8 cellular contexts compared by ENCODE assay signal in the genomic region with DNA sequence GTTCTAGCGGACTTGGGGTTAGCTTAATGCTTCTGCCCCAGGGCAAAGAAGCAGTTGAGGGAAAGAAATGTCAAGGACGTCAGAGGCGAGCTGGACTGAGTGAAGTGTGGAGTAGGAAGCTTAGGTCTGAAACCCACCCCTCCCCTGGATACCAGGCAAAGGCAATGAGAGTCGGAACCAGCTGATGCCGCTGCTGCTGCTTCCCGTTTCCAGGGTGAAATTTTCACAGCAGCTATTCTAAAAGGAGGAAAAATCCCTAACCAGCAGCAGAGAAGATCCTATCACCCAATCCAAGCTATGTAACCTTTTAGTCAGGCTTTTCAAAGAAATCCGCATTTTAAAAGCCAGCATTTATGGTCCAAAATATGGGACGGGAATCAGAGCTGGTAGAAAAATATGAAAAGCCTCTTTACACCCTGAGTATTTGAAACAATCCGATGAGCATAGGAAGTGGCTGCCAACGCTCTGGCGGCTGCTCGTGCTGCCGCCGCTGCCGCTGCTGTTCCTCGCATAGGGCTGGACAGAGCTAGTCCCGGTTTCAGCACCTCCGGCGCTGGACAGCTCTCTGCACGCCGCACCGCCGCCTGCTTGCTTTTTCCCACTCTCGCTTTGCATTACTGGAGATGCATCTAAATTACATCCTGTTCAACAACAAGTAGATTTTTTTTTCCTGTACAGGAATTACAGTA.
DNase-seq lines count a peak whose midpoint lies in the region; ATAC-seq and TF ChIP-seq lines count a peak whose summit lies in the region.

No MANE protein-coding gene starts in this region.

- CTCF ChIA-PET in HEK293 (lab: Yijun Ruan, JAX), result no interaction called here

- no peak overlapping the region for H3K9ac ChIP-seq in endocrine pancreas (ENCODE audit: control insufficient read depth, insufficient read depth, low read length)

- H3K4me3 ChIP-seq in HEK293 (ENCODE audit: low read depth, low read length) (no peak overlapping the region), MG63 (no peak overlapping the region), endocrine pancreas (ENCODE audit: control insufficient read depth, insufficient read depth, low read length) (peak overlapping the region; percentile 61)

- DNase-seq in MG63 (peak; percentile 73), UCSD-AML1 (lab: John Stamatoyannopoulos, UW; ENCODE audit: unreplicated experiment) (peak; percentile 72), lung microvascular endothelial cell (ENCODE audit: low read depth in 2 of 2) (peak; percentile 54 to 61), stromal cell of bone marrow (ENCODE audit: low read depth) (peak; percentile 40)
- DNase-seq in stimulated activated naive CD4-positive, alpha-beta T cell treated with Interleukin-2 at 50 U/mL for 16 hours (lab: John Stamatoyannopoulos, UW), result no peak

- H3K9me3 ChIP-seq in HEK293 (ENCODE audit: control insufficient read depth, insufficient read depth, low read depth, low read length), result no peaks in the 10 kb centered on the region
- H3K9me3 ChIP-seq in MG63, result no peaks in the 10 kb centered on the region
- H3K9me3 ChIP-seq in endocrine pancreas (ENCODE audit: control insufficient read depth, low read length), result no peaks in the 10 kb centered on the region

- POLR2A ChIA-PET in HEK293 (lab: Yijun Ruan, JAX), result no interaction called here

- TF ChIP-seq CTCF in HEK293 (tag by site-specific recombination; IDR thresholded peaks at IDR 0.05), result no peak

- H3K36me3 ChIP-seq in HEK293 (ENCODE audit: control insufficient read depth in 2 of 2, insufficient read depth in 1 of 2, low read length in 2 of 2) (no peaks in the 10 kb centered on the region), MG63 (no peaks in the 10 kb centered on the region), endocrine pancreas (ENCODE audit: control insufficient read depth, insufficient read depth, low read length) (no peaks in the 10 kb centered on the region)

- H3K4me1 ChIP-seq in HEK293 (ENCODE audit: control insufficient read depth, insufficient read depth, low read length) (no peaks in the 10 kb centered on the region), endocrine pancreas (ENCODE audit: control insufficient read depth, insufficient read depth, low read length) (no peaks in the 10 kb centered on the region)

- H3K27ac ChIP-seq in HEK293 (ENCODE audit: extremely low read depth, low read depth, low read length), result no peak overlapping the region

- no peaks in the 10 kb centered on the region for H3K27me3 ChIP-seq in MG63
- H3K27me3 ChIP-seq in endocrine pancreas (ENCODE audit: control insufficient read depth, insufficient read depth, low read length), result no peaks in the 10 kb centered on the region

- peak; percentile 92 for ATAC-seq in GM18502 (IDR thresholded peaks at IDR 0.05; ENCODE audit: poor library complexity, unreplicated experiment)

TF ChIP-seq in HEK293, 187 proteins besides CTCF, POLR2A, EP300 and RAD21 (continues in another document):
- TF ChIP-seq RBAK (tag by site-specific recombination; IDR thresholded peaks at IDR 0.05) (no peak), MEIS1 (CRISPR knock-in tag; IDR thresholded peaks at IDR 0.05; ENCODE audit: borderline replicate concordance) (peak; percentile 82; the same call in 1 of the 2 replicates), ZNF660 (tag by site-specific recombination; IDR thresholded peaks at IDR 0.05) (0 out of 2 replicates have a peak, but pooled peaks have one; percentile 29), SCRT2 (tag by site-specific recombination; IDR thresholded peaks at IDR 0.05) (peak; percentile 45; the same call in 1 of the 2 replicates), YY1 (tag by site-specific recombination; IDR thresholded peaks at IDR 0.05) (no peak), ZNF335 (tag by site-specific recombination; conservative IDR thresholded peaks at IDR 0.05) (peak; percentile 36; the same call in 1 of the 2 replicates), HOXD13 (CRISPR knock-in tag; IDR thresholded peaks at IDR 0.05; ENCODE audit: borderline replicate concordance) (peak; percentile 86), HOXC10 (CRISPR knock-in tag; IDR thresholded peaks at IDR 0.05) (peak; percentile 98), PRDM6 (tag by site-specific recombination; IDR thresholded peaks at IDR 0.05) (no peak), PRDM1 (tag by site-specific recombination; IDR thresholded peaks at IDR 0.05) (peak; percentile 57; the same call in 1 of the 2 replicates)
- TF ChIP-seq, protein P1, sequence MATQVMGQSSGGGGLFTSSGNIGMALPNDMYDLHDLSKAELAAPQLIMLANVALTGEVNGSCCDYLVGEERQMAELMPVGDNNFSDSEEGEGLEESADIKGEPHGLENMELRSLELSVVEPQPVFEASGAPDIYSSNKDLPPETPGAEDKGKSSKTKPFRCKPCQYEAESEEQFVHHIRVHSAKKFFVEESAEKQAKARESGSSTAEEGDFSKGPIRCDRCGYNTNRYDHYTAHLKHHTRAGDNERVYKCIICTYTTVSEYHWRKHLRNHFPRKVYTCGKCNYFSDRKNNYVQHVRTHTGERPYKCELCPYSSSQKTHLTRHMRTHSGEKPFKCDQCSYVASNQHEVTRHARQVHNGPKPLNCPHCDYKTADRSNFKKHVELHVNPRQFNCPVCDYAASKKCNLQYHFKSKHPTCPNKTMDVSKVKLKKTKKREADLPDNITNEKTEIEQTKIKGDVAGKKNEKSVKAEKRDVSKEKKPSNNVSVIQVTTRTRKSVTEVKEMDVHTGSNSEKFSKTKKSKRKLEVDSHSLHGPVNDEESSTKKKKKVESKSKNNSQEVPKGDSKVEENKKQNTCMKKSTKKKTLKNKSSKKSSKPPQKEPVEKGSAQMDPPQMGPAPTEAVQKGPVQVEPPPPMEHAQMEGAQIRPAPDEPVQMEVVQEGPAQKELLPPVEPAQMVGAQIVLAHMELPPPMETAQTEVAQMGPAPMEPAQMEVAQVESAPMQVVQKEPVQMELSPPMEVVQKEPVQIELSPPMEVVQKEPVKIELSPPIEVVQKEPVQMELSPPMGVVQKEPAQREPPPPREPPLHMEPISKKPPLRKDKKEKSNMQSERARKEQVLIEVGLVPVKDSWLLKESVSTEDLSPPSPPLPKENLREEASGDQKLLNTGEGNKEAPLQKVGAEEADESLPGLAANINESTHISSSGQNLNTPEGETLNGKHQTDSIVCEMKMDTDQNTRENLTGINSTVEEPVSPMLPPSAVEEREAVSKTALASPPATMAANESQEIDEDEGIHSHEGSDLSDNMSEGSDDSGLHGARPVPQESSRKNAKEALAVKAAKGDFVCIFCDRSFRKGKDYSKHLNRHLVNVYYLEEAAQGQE (tag by site-specific recombination; IDR thresholded peaks at IDR 0.05), result peak; percentile 99
- TF ChIP-seq, protein P2, sequence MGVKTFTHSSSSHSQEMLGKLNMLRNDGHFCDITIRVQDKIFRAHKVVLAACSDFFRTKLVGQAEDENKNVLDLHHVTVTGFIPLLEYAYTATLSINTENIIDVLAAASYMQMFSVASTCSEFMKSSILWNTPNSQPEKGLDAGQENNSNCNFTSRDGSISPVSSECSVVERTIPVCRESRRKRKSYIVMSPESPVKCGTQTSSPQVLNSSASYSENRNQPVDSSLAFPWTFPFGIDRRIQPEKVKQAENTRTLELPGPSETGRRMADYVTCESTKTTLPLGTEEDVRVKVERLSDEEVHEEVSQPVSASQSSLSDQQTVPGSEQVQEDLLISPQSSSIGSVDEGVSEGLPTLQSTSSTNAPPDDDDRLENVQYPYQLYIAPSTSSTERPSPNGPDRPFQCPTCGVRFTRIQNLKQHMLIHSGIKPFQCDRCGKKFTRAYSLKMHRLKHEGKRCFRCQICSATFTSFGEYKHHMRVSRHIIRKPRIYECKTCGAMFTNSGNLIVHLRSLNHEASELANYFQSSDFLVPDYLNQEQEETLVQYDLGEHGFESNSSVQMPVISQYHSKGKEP (tag by site-specific recombination; IDR thresholded peaks at IDR 0.05), result 0 out of 2 replicates have a peak, but pooled peaks have one; percentile 29
